Comparison of ENCODE assay signal across 14 cellular contexts in genomic region chr3:183430325-183430957, GRCh38. TPM values are rescaled to one million over a fixed set of nuclear protein-coding genes. Genes with fewer than 3 reads are reported as not detected.
DNase-seq lines count a peak whose midpoint lies in the region; ATAC-seq lines count a peak whose summit lies in the region.
"Had no signal": no experiment of that assay in that cellular context is flagged by ENCODE, and none has a peak within 500 bp of the region (broad histone marks: within the 10 kb centered on the region; RNA-seq: fewer than 3 reads in every experiment).

No MANE protein-coding gene starts in this region.

- H3K36me3 Mint-ChIP-seq in T-cell, result no peaks in the 10 kb centered on the region
- H3K36me3 Mint-ChIP-seq in activated naive CD8-positive, alpha-beta T cell treated with anti-CD3 and anti-CD28 coated beads, Interleukin-2, amount 10 ng/mL, durations not matched to agents 7 days and 5 days, result peaks cover 2% of the 10 kb centered on the region
- H3K36me3 Mint-ChIP-seq in stimulated activated naive CD8-positive, alpha-beta T cell treated with anti-CD3 and anti-CD28 coated beads, Interleukin-15, Interleukin-2, amounts not matched to agents 100 ng/mL and 50 ng/mL, for 24 hours (ENCODE audit: low read depth), result no peaks in the 10 kb centered on the region

- peaks cover 19 to 29% (median 24%) of the 10 kb centered on the region in 3 donors for H3K4me1 Mint-ChIP-seq in T-cell
- peaks cover 26% of the 10 kb centered on the region for H3K4me1 Mint-ChIP-seq in activated naive CD8-positive, alpha-beta T cell treated with anti-CD3 and anti-CD28 coated beads, Interleukin-2, amount 10 ng/mL, durations not matched to agents 7 days and 5 days
- H3K4me1 Mint-ChIP-seq in stimulated activated naive CD8-positive, alpha-beta T cell treated with anti-CD3 and anti-CD28 coated beads, Interleukin-15, Interleukin-2, amounts not matched to agents 100 ng/mL and 50 ng/mL, for 24 hours (ENCODE audit: low read depth), result peaks cover 41% of the 10 kb centered on the region

- no peaks in the 10 kb centered on the region for H3K9me3 Mint-ChIP-seq in T-cell
- H3K9me3 Mint-ChIP-seq in activated naive CD8-positive, alpha-beta T cell treated with anti-CD3 and anti-CD28 coated beads, Interleukin-2, amount 10 ng/mL, durations not matched to agents 7 days and 5 days, result no peaks in the 10 kb centered on the region
- H3K9me3 Mint-ChIP-seq in stimulated activated naive CD8-positive, alpha-beta T cell treated with anti-CD3 and anti-CD28 coated beads, Interleukin-15, Interleukin-2, amounts not matched to agents 100 ng/mL and 50 ng/mL, for 24 hours, result no peaks in the 10 kb centered on the region

- peak overlapping the region in 2 of 3 donors; percentile 40 to 57 for H3K4me3 Mint-ChIP-seq in T-cell
- peak overlapping the region; percentile 54 for H3K4me3 Mint-ChIP-seq in activated naive CD8-positive, alpha-beta T cell treated with anti-CD3 and anti-CD28 coated beads, Interleukin-2, amount 10 ng/mL, durations not matched to agents 7 days and 5 days
- H3K4me3 Mint-ChIP-seq in stimulated activated naive CD8-positive, alpha-beta T cell treated with anti-CD3 and anti-CD28 coated beads, Interleukin-15, Interleukin-2, amounts not matched to agents 100 ng/mL and 50 ng/mL, for 24 hours, result peak overlapping the region; percentile 11

- H3K27me3 Mint-ChIP-seq in T-cell, result peaks cover 0 to 5% of the 10 kb centered on the region in 2 donors
- peaks cover 12% of the 10 kb centered on the region for H3K27me3 Mint-ChIP-seq in activated naive CD8-positive, alpha-beta T cell treated with anti-CD3 and anti-CD28 coated beads, Interleukin-2, amount 10 ng/mL, durations not matched to agents 7 days and 5 days
- H3K27me3 Mint-ChIP-seq in stimulated activated naive CD8-positive, alpha-beta T cell treated with anti-CD3 and anti-CD28 coated beads, Interleukin-15, Interleukin-2, amounts not matched to agents 100 ng/mL and 50 ng/mL, for 24 hours, result peaks cover 22% of the 10 kb centered on the region

- ATAC-seq in T-cell (replicated peaks in 1 of 4), result no peak
- peak; percentile 20 for ATAC-seq in activated naive CD8-positive, alpha-beta T cell treated with anti-CD3 and anti-CD28 coated beads, Interleukin-2, amount 10 ng/mL, durations not matched to agents 7 days and 5 days (ENCODE audit: low read depth)
- ATAC-seq: mucosa of descending colon had no signal

- peak overlapping the region in 1 of 2 donors; percentile 7 for H3K27ac Mint-ChIP-seq in T-cell
- H3K27ac Mint-ChIP-seq in activated naive CD8-positive, alpha-beta T cell treated with anti-CD3 and anti-CD28 coated beads, Interleukin-2, amount 10 ng/mL, durations not matched to agents 7 days and 5 days, result peak overlapping the region; percentile 9
- peak overlapping the region; percentile 85 for H3K27ac Mint-ChIP-seq in stimulated activated naive CD8-positive, alpha-beta T cell treated with anti-CD3 and anti-CD28 coated beads, Interleukin-15, Interleukin-2, amounts not matched to agents 100 ng/mL and 50 ng/mL, for 24 hours
- H3K27ac Mint-ChIP-seq: progenitor cell of endocrine pancreas had no signal

- CTCF ChIA-PET in T-cell (lab: Charles Lee), result interaction anchor here (0.5 to 0.6 kb wide), 3 partner anchors 12 to 719 kb away, joined by 4 to 6 read pairs (median 4); no protein-coding TSS in a partner anchor

- DNase-seq in stimulated activated CD4-positive, alpha-beta T cell treated with anti-CD3 and anti-CD28 coated beads, Interleukin-15, amount 100 ng/mL, for 24 hours, result peak; percentile 49
- DNase-seq in stimulated activated CD4-positive, alpha-beta T cell treated with anti-CD3 and anti-CD28 coated beads, Interleukin-4, amount 100 ng/mL, for 1 hour, result no peak
- DNase-seq in T-cell (no peak), NCI-H1092 treated with DMSO at 0.1 percent for 48 hours (lab: John Stamatoyannopoulos, UW) (no peak), HuH-7 (ENCODE audit: low spot score) (no peak), NCI-H1436 treated with DMSO at 0.1 percent for 48 hours (lab: John Stamatoyannopoulos, UW) (no peak)
- no peak for DNase-seq in activated naive CD8-positive, alpha-beta T cell treated with anti-CD3 and anti-CD28 coated beads, Interleukin-2, amount 10 ng/mL, durations not matched to agents 7 days and 5 days
- DNase-seq: IMR-90, islet precursor cell, mucosa of descending colon, NCI-H1694 treated with DMSO at 0.1 percent for 48 hours, NCI-H69 had no signal

- POLR2A ChIA-PET in T-cell (lab: Charles Lee), result interaction anchor here in 1 of 2 donors (0.6 kb wide), 1 partner anchor 21 kb away, joined by 4 read pairs; no protein-coding TSS in a partner anchor
- POLR2A ChIA-PET in activated naive CD8-positive, alpha-beta T cell treated with anti-CD3 and anti-CD28 coated beads, Interleukin-2, amount 10 ng/mL, durations not matched to agents 7 days and 5 days (lab: Charles Lee), result interaction anchor here (1.5 kb wide), 1 partner anchor 16 kb away, joined by 7 read pairs; no protein-coding TSS in a partner anchor

RNA-seq across cellular contexts. Expression of gene MCF2L2, which starts 2.0 kb away (rescaled TPM):
- 1 to 10 TPM; 4.8 to 8.1 (median 5.9) TPM for total RNA-seq in T-cell
- total RNA-seq in activated naive CD8-positive, alpha-beta T cell treated with anti-CD3 and anti-CD28 coated beads, Interleukin-2, amount 10 ng/mL, durations not matched to agents 7 days and 5 days, result 1 to 10 TPM; 6.5 to 8.2 TPM
